15 cellular contexts compared by ENCODE assay signal in the genomic region with DNA sequence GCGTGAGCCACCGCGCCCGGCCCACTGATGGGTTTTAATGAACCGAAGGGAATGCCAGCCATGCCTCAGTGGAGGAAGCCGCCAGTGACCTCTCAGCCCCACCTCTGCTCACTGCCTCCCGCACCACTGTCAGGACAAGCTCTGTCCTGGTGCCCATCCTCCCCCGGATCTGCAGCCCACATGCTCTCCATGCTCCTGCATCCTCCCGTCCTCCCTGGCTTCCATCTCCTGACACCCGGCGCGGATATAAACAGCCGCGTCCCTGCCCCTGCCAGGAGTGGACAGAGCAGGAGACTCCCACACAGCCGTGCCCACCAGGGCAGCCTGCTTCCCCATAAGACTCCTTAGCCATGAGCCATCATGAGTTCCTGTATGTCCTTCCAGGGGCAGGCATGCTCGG.
"Had no signal": no experiment of that assay in that cellular context is flagged by ENCODE, and none has a peak within 500 bp of the region (broad histone marks: within the 10 kb centered on the region; RNA-seq: fewer than 3 reads in every experiment).

No MANE protein-coding gene starts in this region.

- H3K27ac ChIP-seq: cardiac muscle cell, foreskin keratinocyte, hepatocyte, tibial artery had no signal

- DNase-seq: activated CD4-positive, alpha-beta memory T cell treated with anti-CD3 and anti-CD28 coated beads, Interleukin-2, amount 10 ng/mL, durations not matched to agents 7 days and 5 days; activated CD4-positive, alpha-beta T cell treated with anti-CD3 and anti-CD28 coated beads, Interleukin-2, amount 10 ng/mL, durations not matched to agents 24 days and 14 days; activated effector memory CD4-positive, alpha-beta T cell treated with anti-CD3 and anti-CD28 coated beads, Interleukin-2, amount 50 U/mL, for 16 hours; activated naive CD4-positive, alpha-beta T cell treated with anti-CD3 and anti-CD28 coated beads, Interleukin-2, amount 10 ng/mL, durations not matched to agents 7 days and 5 days; amygdala; effector CD4-positive, alpha-beta T cell; erythroblast; foreskin keratinocyte; immature natural killer cell; kidney glomerular epithelial cell; posterior cingulate gyrus; stimulated activated CD4-positive, alpha-beta T cell treated with anti-CD3 and anti-CD28 coated beads, Interleukin-4, amount 100 ng/mL, for 24 hours; tibial artery had no signal

- ATAC-seq: foreskin keratinocyte had no signal

- H3K4me3 ChIP-seq: cardiac muscle cell, hepatocyte, tibial artery had no signal

- H3K4me1 ChIP-seq: foreskin keratinocyte had no signal

- H3K36me3 ChIP-seq: cardiac muscle cell had no signal

- H3K9me3 ChIP-seq: tibial artery had no signal

- H3K27me3 ChIP-seq: cardiac muscle cell, hepatocyte, tibial artery had no signal
